In genomic region chr4:661231-661630, GRCh38 we compare ENCODE assay signal across 25 cellular contexts. TPM values are rescaled to one million over a fixed set of nuclear protein-coding genes. Genes with fewer than 3 reads are reported as not detected.
"Had no signal": no experiment of that assay in that cellular context is flagged by ENCODE, and none has a peak within 500 bp of the region (broad histone marks: within the 10 kb centered on the region; RNA-seq: fewer than 3 reads in every experiment).

No MANE protein-coding gene starts in this region.

- H3K27me3 Mint-ChIP-seq: activated B cell treated with CpG ODN at 0.5 μM for 24 hours; activated CD4-positive, alpha-beta T cell treated with anti-CD3 and anti-CD28 coated beads for 36 hours; activated naive CD4-positive, alpha-beta T cell treated with anti-CD3 and anti-CD28 coated beads, Interleukin-2, amount 10 ng/mL, durations not matched to agents 7 days and 5 days; central memory CD8-positive, alpha-beta T cell; effector memory CD8-positive, alpha-beta T cell; memory B cell had no signal

- H3K27ac Mint-ChIP-seq: activated B cell treated with CpG ODN at 0.5 μM for 24 hours; activated CD4-positive, alpha-beta T cell treated with anti-CD3 and anti-CD28 coated beads for 36 hours; activated naive CD4-positive, alpha-beta T cell treated with anti-CD3 and anti-CD28 coated beads, Interleukin-2, amount 10 ng/mL, durations not matched to agents 7 days and 5 days; memory B cell; T-helper 2 cell treated with Interferon-gamma antibody and Interleukin-4, amounts not matched to agents 5 μg/mL and 100 μg/mL, for 36 hours had no signal

- H3K27ac ChIP-seq: ascending aorta, breast epithelium, colonic mucosa, dorsolateral prefrontal cortex, esophagus muscularis mucosa, pancreas, right lobe of liver, SK-N-MC, testis, uterus had no signal

- DNase-seq: activated B cell treated with CpG ODN at 0.5 μM for 24 hours; activated CD4-positive, alpha-beta T cell treated with anti-CD3 and anti-CD28 coated beads for 36 hours; activated CD4-positive, alpha-beta T cell treated with anti-CD3 and anti-CD28 coated beads, Interleukin-2, amount 50 U/mL, for 4 hours; activated T-cell treated with anti-CD3 and anti-CD28 coated beads for 4 hours; colonic mucosa; effector memory CD8-positive, alpha-beta T cell; hypothalamus; left cardiac atrium; pancreas; small intestine; stimulated activated CD4-positive, alpha-beta T cell treated with anti-CD3 and anti-CD28 coated beads, Interleukin-15, amount 100 ng/mL, for 24 hours; stimulated activated naive CD4-positive, alpha-beta T cell; testis; trophoblast cell; uterus had no signal

- H3K36me3 ChIP-seq: ascending aorta, breast epithelium, colonic mucosa, esophagus muscularis mucosa, pancreas, right lobe of liver, uterus had no signal

- H3K27me3 ChIP-seq: ascending aorta, colonic mucosa, dorsolateral prefrontal cortex, pancreas, right lobe of liver, testis, uterus had no signal

- ATAC-seq: activated CD4-positive, alpha-beta T cell treated with anti-CD3 and anti-CD28 coated beads for 36 hours; effector memory CD8-positive, alpha-beta T cell; left cardiac atrium; pancreas; right lobe of liver had no signal

- H3K4me3 Mint-ChIP-seq: T-helper 2 cell treated with Interferon-gamma antibody and Interleukin-4, amounts not matched to agents 5 μg/mL and 100 μg/mL, for 36 hours had no signal

- H3K4me1 ChIP-seq: ascending aorta, breast epithelium, colonic mucosa, pancreas, right lobe of liver, uterus had no signal

- H3K4me3 ChIP-seq: ascending aorta, breast epithelium, colonic mucosa, dorsolateral prefrontal cortex, esophagus muscularis mucosa, pancreas, right lobe of liver, SK-N-MC, testis, uterus had no signal

- H3K9me3 ChIP-seq: ascending aorta, breast epithelium, colonic mucosa, esophagus muscularis mucosa, pancreas, right lobe of liver, testis, uterus had no signal

- H3K9me3 Mint-ChIP-seq: activated B cell treated with CpG ODN at 0.5 μM for 24 hours; central memory CD8-positive, alpha-beta T cell; effector memory CD8-positive, alpha-beta T cell had no signal

RNA-seq across cellular contexts. Expression of gene ATP5ME, which starts 12.8 kb away (rescaled TPM):
- total RNA-seq: ascending aorta had no signal

RNA-seq across cellular contexts. Expression of gene PDE6B, which starts 35.9 kb away (rescaled TPM):
- total RNA-seq: ascending aorta had no signal
